30 cellular contexts compared by ENCODE assay signal in genomic region chr4:110309686-110310085, GRCh38.
DNase-seq lines count a peak whose midpoint lies in the region; ATAC-seq and TF ChIP-seq lines count a peak whose summit lies in the region.
"Had no signal": no experiment of that assay in that cellular context is flagged by ENCODE, and none has a peak within 500 bp of the region (broad histone marks: within the 10 kb centered on the region; RNA-seq: fewer than 3 reads in every experiment).

No MANE protein-coding gene starts in this region.

- no peaks in the 10 kb centered on the region for H3K79me2 ChIP-seq in neural progenitor cell (ENCODE audit: low read depth)

- DNase-seq in DMS 273 (lab: John Stamatoyannopoulos, UW; ENCODE audit: unreplicated experiment) = peak; percentile 2
- DNase-seq in DMS 273 treated with DMSO at 0.1 percent for 48 hours (lab: John Stamatoyannopoulos, UW) = no peak
- DNase-seq in amniotic stem cell (lab: John Stamatoyannopoulos, UW) = peak; percentile 16
- peak; percentile 66 for DNase-seq in fibroblast of gingiva (ENCODE audit: low read depth)
- DNase-seq in neural progenitor cell (ENCODE audit: low spot score) = no peak
- no peak for DNase-seq in stomach
- DNase-seq in activated CD4-positive, alpha-beta T cell treated with anti-CD3 and anti-CD28 coated beads for 1 hour = no peak
- DNase-seq: activated CD4-positive, alpha-beta memory T cell treated with anti-CD3 and anti-CD28 coated beads, Interleukin-2, amount 10 ng/mL, durations not matched to agents 7 days and 5 days; activated naive CD8-positive, alpha-beta T cell treated with anti-CD3 and anti-CD28 coated beads for 36 hours; Caco-2; colonic mucosa; DND-41; foreskin melanocyte; H9; hippocampal formation; immature natural killer cell; mesenchymal stem cell; naive thymus-derived CD8-positive, alpha-beta T cell; NCI-H1105; NCI-H2029; PC-3; SHP77; small intestine; substantia nigra had no signal

- H4K20me1 ChIP-seq in neural progenitor cell (ENCODE audit: low read depth) = no peaks in the 10 kb centered on the region

- no peaks in the 10 kb centered on the region for H3K36me3 Mint-ChIP-seq in neural progenitor cell
- H3K36me3 Mint-ChIP-seq: activated naive CD8-positive, alpha-beta T cell treated with anti-CD3 and anti-CD28 coated beads for 36 hours; brain; IgD-negative memory B cell; immature natural killer cell had no signal

- no peak overlapping the region for H3K9ac ChIP-seq in neural progenitor cell

- H3K27ac ChIP-seq in neural progenitor cell = no peak overlapping the region
- H3K27ac ChIP-seq in stomach = no peak overlapping the region
- H3K27ac ChIP-seq: 22Rv1, colonic mucosa had no signal

- no peaks in the 10 kb centered on the region for H3K27me3 ChIP-seq in neural progenitor cell
- H3K27me3 ChIP-seq in stomach = no peaks in the 10 kb centered on the region
- H3K27me3 ChIP-seq: colonic mucosa had no signal

- TF ChIP-seq POLR2A in stomach (IDR thresholded peaks at IDR 0.05) = no peak

- no peak for ATAC-seq in HG03460 (IDR thresholded peaks at IDR 0.05; ENCODE audit: unreplicated experiment)
- ATAC-seq: activated CD4-positive, CD25-positive, alpha-beta regulatory T cell treated with anti-CD3 and anti-CD28 coated beads, Interleukin-2, amount 50 U/mL, for 24 hours; left lobe of liver; naive thymus-derived CD8-positive, alpha-beta T cell; PC-3 had no signal

- no peaks in the 10 kb centered on the region for H3K9me3 Mint-ChIP-seq in neural progenitor cell
- H3K9me3 Mint-ChIP-seq: activated CD4-positive, alpha-beta memory T cell treated with anti-CD3 and anti-CD28 coated beads, Interleukin-2, amount 10 ng/mL, durations not matched to agents 7 days and 5 days; activated naive CD8-positive, alpha-beta T cell treated with anti-CD3 and anti-CD28 coated beads for 36 hours; brain; H9; IgD-negative memory B cell; immature natural killer cell had no signal

- H3K36me3 ChIP-seq in neural progenitor cell (no peaks in the 10 kb centered on the region), stomach (no peaks in the 10 kb centered on the region)
- H3K36me3 ChIP-seq: colonic mucosa had no signal

- no peak overlapping the region for H2AFZ ChIP-seq in neural progenitor cell (replicated peaks)

- no peak overlapping the region for H3K4me3 Mint-ChIP-seq in neural progenitor cell
- H3K4me3 Mint-ChIP-seq: activated CD4-positive, alpha-beta memory T cell treated with anti-CD3 and anti-CD28 coated beads, Interleukin-2, amount 10 ng/mL, durations not matched to agents 7 days and 5 days; activated naive CD8-positive, alpha-beta T cell treated with anti-CD3 and anti-CD28 coated beads for 36 hours; brain; H9; IgD-negative memory B cell; immature natural killer cell; naive thymus-derived CD8-positive, alpha-beta T cell had no signal

- TF ChIP-seq EP300 in stomach (IDR thresholded peaks at IDR 0.05) = no peak

- no peaks in the 10 kb centered on the region for H3K27me3 Mint-ChIP-seq in neural progenitor cell (ENCODE audit: insufficient read depth, low read depth)
- H3K27me3 Mint-ChIP-seq: brain had no signal

- H3K4me3 ChIP-seq in neural progenitor cell (no peak overlapping the region), stomach (no peak overlapping the region)
- H3K4me3 ChIP-seq: colonic mucosa had no signal

- no peaks in the 10 kb centered on the region for H3K9me3 ChIP-seq in neural progenitor cell (ENCODE audit: low read depth)
- H3K9me3 ChIP-seq in stomach = no peaks in the 10 kb centered on the region
- H3K9me3 ChIP-seq: Caco-2, colonic mucosa had no signal

- H3K4me1 Mint-ChIP-seq in neural progenitor cell = no peaks in the 10 kb centered on the region
- H3K4me1 Mint-ChIP-seq: activated CD4-positive, alpha-beta memory T cell treated with anti-CD3 and anti-CD28 coated beads, Interleukin-2, amount 10 ng/mL, durations not matched to agents 7 days and 5 days; activated naive CD8-positive, alpha-beta T cell treated with anti-CD3 and anti-CD28 coated beads for 36 hours; H9; immature natural killer cell; naive thymus-derived CD8-positive, alpha-beta T cell had no signal

- H3K4me2 ChIP-seq in neural progenitor cell = no peak overlapping the region

- H3K4me1 ChIP-seq in neural progenitor cell = no peaks in the 10 kb centered on the region
- no peaks in the 10 kb centered on the region for H3K4me1 ChIP-seq in stomach
- H3K4me1 ChIP-seq: Caco-2, colonic mucosa had no signal

- no peak for TF ChIP-seq CTCF in neural progenitor cell (IDR thresholded peaks at IDR 0.05)
- TF ChIP-seq CTCF in stomach (IDR thresholded peaks at IDR 0.05) = no peak

- peak overlapping the region; percentile 12 for H3K27ac Mint-ChIP-seq in neural progenitor cell
- H3K27ac Mint-ChIP-seq: activated CD4-positive, alpha-beta memory T cell treated with anti-CD3 and anti-CD28 coated beads, Interleukin-2, amount 10 ng/mL, durations not matched to agents 7 days and 5 days; activated naive CD8-positive, alpha-beta T cell treated with anti-CD3 and anti-CD28 coated beads for 36 hours; H9; IgD-negative memory B cell; immature natural killer cell; naive thymus-derived CD8-positive, alpha-beta T cell had no signal

- no peaks in the 10 kb centered on the region for H3F3A ChIP-seq in neural progenitor cell (ENCODE audit: low read depth)

- intact Hi-C loops in stomach (cut with DNase I; ENCODE audit: low total_unique reads) = no loop called here

Comparison
In these comparisons a context has a peak if more than half of its experiments do, and no peak if none do; other contexts are left out.
1. DNase-seq: peak in DMS 273 (single experiment), amniotic stem cell (single experiment) and fibroblast of gingiva (single experiment); none in DMS 273 treated with DMSO at 0.1 percent for 48 hours (single experiment), neural progenitor cell (single experiment), stomach (single experiment) and activated CD4-positive, alpha-beta T cell treated with anti-CD3 and anti-CD28 coated beads for 1 hour (single experiment).